In the genomic region with DNA sequence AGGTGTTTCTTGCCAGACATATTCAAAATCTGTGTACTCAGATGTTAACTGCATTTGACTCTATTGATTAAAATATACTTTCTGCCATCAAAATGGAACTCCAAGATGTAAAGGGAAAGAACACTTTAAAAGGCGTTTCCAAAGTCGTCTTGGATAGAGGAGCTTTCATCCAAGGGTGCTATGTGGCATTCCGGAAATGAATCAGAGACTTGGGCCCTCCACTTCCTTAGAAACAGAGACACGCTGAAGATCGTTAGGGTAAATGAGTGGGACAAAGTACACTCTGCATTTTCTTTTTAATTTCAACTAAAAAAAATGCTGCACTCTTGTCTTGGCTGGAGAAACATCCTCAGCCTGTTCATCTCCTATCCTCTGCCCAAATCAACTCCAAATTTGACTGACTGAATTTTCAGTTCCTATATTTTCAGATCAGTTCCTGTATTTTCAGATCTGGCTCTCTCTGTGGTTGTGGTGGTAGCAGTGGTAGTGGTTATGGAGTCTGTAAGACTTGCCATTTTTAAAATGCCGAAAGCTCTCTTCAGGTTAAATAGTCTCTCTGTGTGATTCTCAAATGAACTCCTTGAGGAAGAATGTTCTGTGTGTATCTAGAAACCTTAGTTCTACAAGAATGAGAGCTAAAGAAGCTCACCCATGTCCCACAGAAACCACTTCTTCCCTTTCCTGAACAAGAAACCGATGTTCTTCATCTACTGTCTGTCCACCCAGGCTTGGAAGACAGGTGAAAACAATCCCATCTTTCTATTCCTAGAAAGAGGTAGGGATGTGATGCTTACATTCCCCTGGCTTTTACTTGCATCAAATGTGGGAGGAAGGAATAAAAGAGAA, we compare ENCODE assay signal across 12 cellular contexts.
A peak's percentile ranks its signal among the peaks of the same experiment; 100 is the strongest.
DNase-seq lines count a peak whose midpoint lies in the region; ATAC-seq and TF ChIP-seq lines count a peak whose summit lies in the region.
"Had no signal": no experiment of that assay in that cellular context is flagged by ENCODE, and none has a peak within 500 bp of the region (broad histone marks: within the 10 kb centered on the region; RNA-seq: fewer than 3 reads in every experiment).

No MANE protein-coding gene starts in this region.

- H3K27me3 ChIP-seq in Karpas-422 (ENCODE audit: low read length), result no peaks in the 10 kb centered on the region
- H3K27me3 ChIP-seq in trophoblast cell (ENCODE audit: insufficient read depth, low read length), result no peaks in the 10 kb centered on the region
- H3K27me3 ChIP-seq: sigmoid colon, upper lobe of left lung had no signal

- in situ Hi-C loops in ACHN (cut with HindIII; ENCODE audit: low pct_ligation_motif_present, low pct_unique_long_range_greater_than_20kb, low sequenced_read_pairs), result no loop called here

- H2BK5ac ChIP-seq in trophoblast cell (ENCODE audit: low read depth, low read length, poor library complexity), result no peak overlapping the region

- no peak overlapping the region for H3K4ac ChIP-seq in trophoblast cell (ENCODE audit: low read depth, low read length)

- CTCF ChIA-PET in T-cell (lab: Charles Lee), result no interaction called here

- no peak overlapping the region for H2BK120ac ChIP-seq in trophoblast cell (ENCODE audit: insufficient read depth, low read length, poor library complexity)

- H3K4me3 ChIP-seq in Karpas-422 (ENCODE audit: low read length), result peak overlapping the region; percentile 22
- no peak overlapping the region for H3K4me3 ChIP-seq in fibroblast of villous mesenchyme (ENCODE audit: low read depth, low read length)
- H3K4me3 ChIP-seq in trophoblast cell (ENCODE audit: low read depth, low read length), result no peak overlapping the region
- H3K4me3 ChIP-seq: sigmoid colon, upper lobe of left lung had no signal

- ATAC-seq in GM18511 (IDR thresholded peaks at IDR 0.05; ENCODE audit: unreplicated experiment) (peak; percentile 89), HG02623 (IDR thresholded peaks at IDR 0.05; ENCODE audit: unreplicated experiment) (peak; percentile 77), T-cell (replicated peaks in 1 of 4) (no peak), HG03135 (IDR thresholded peaks at IDR 0.05; ENCODE audit: unreplicated experiment) (no peak)
- ATAC-seq: PC-3 had no signal

- no peak overlapping the region for H2BK12ac ChIP-seq in trophoblast cell (ENCODE audit: low read length)

- no peaks in the 10 kb centered on the region for H3K27me3 Mint-ChIP-seq in T-cell

- H2AK5ac ChIP-seq in trophoblast cell (ENCODE audit: low read length), result no peak overlapping the region

- no peak for TF ChIP-seq CTCF in fibroblast of villous mesenchyme (IDR thresholded peaks at IDR 0.05; ENCODE audit: insufficient read depth, low read depth, low read length)

- H3K9me3 ChIP-seq in Karpas-422 (ENCODE audit: low read length), result no peaks in the 10 kb centered on the region
- no peaks in the 10 kb centered on the region for H3K9me3 ChIP-seq in trophoblast cell (ENCODE audit: insufficient read depth, low read depth, low read length)
- H3K9me3 ChIP-seq: sigmoid colon, upper lobe of left lung had no signal

- no peak overlapping the region for H3K18ac ChIP-seq in trophoblast cell (ENCODE audit: low read length)

- no peaks in the 10 kb centered on the region for H3K79me1 ChIP-seq in trophoblast cell (ENCODE audit: low read length)

- POLR2A ChIA-PET in T-cell (lab: Charles Lee), result no interaction called here

- H3K79me2 ChIP-seq in Karpas-422 (ENCODE audit: low read length), result no peaks in the 10 kb centered on the region
- H3K79me2 ChIP-seq in trophoblast cell (ENCODE audit: control insufficient read depth, insufficient read depth, low read length, poor library complexity), result no peaks in the 10 kb centered on the region

- H3K4me1 ChIP-seq in Karpas-422 (ENCODE audit: low read length) (peaks cover 21% of the 10 kb centered on the region), trophoblast cell (ENCODE audit: control insufficient read depth in 1 of 2, insufficient read depth in 2 of 2, low read length in 2 of 2) (peaks cover 2 to 3% of the 10 kb centered on the region in 2 experiments)
- H3K4me1 ChIP-seq: sigmoid colon, upper lobe of left lung had no signal

- peaks cover 11 to 17% (median 12%) of the 10 kb centered on the region in 3 donors for H3K4me1 Mint-ChIP-seq in T-cell

- WGBS in trophoblast cell (ENCODE audit: extremely low coverage, insufficient coverage, insufficient read length), result no CpG with 5 or more reads among the region's 7 CpGs

- H3K9ac ChIP-seq in Karpas-422 (ENCODE audit: low read length) (no peak overlapping the region), trophoblast cell (ENCODE audit: low read length) (no peak overlapping the region)

- H3K4me3 Mint-ChIP-seq in T-cell, result no peak overlapping the region

- no peak overlapping the region for H4K12ac ChIP-seq in trophoblast cell (ENCODE audit: low read depth, low read length)

- peak overlapping the region in 1 of 2 donors; percentile 25 for H3K27ac Mint-ChIP-seq in T-cell

- DNase-seq in Karpas-422, result peak; percentile 87
- peak; percentile 10 for DNase-seq in fibroblast of villous mesenchyme (ENCODE audit: low read depth)
- DNase-seq in T-cell, result no peak
- DNase-seq in trophoblast cell, result no peak
- no peak for DNase-seq in ACHN
- DNase-seq: activated gamma-delta T cell treated with Interleukin-2 at 50 U/mL for 16 hours, PC-3, sigmoid colon had no signal

- H4K20me1 ChIP-seq in Karpas-422 (ENCODE audit: insufficient read depth, low read depth, low read length), result no peaks in the 10 kb centered on the region

- no peaks in the 10 kb centered on the region for H3K9me2 ChIP-seq in Karpas-422 (replicated peaks; ENCODE audit: insufficient read depth, low read length)

- H4K8ac ChIP-seq in trophoblast cell (ENCODE audit: low read depth, low read length), result no peak overlapping the region

- H3K36me3 ChIP-seq in Karpas-422 (ENCODE audit: insufficient read depth, low read length) (no peaks in the 10 kb centered on the region), trophoblast cell (ENCODE audit: control insufficient read depth in 1 of 2, insufficient read depth in 2 of 2, low read length in 2 of 2) (no peaks in the 10 kb centered on the region)
- H3K36me3 ChIP-seq: sigmoid colon, upper lobe of left lung had no signal

- H2AFZ ChIP-seq in Karpas-422 (ENCODE audit: low read length) (peak overlapping the region; percentile 23; the same call in 1 of the 2 replicates), trophoblast cell (ENCODE audit: insufficient read depth, low read length, poor library complexity) (no peak overlapping the region)

- H3K4me2 ChIP-seq in Karpas-422 (ENCODE audit: low read depth, low read length, poor library complexity, severe bottlenecking), result peak overlapping the region; percentile 57
- H3K4me2 ChIP-seq in trophoblast cell (ENCODE audit: low read length), result no peak overlapping the region

- no peak overlapping the region for H3K23ac ChIP-seq in trophoblast cell (ENCODE audit: low read length)

- H4K91ac ChIP-seq in trophoblast cell (ENCODE audit: low read depth, low read length), result no peak overlapping the region

- no peak overlapping the region for H3K14ac ChIP-seq in trophoblast cell (ENCODE audit: low read length)

- H3K9me3 Mint-ChIP-seq in T-cell, result no peaks in the 10 kb centered on the region

- H3K27ac ChIP-seq in Karpas-422 (ENCODE audit: low read length) (0 out of 2 replicates have a peak overlapping the region, but pooled peaks have one; percentile 16), trophoblast cell (ENCODE audit: low read depth, low read length) (no peak overlapping the region)
- H3K27ac ChIP-seq: sigmoid colon, upper lobe of left lung had no signal

- H3K36me3 Mint-ChIP-seq in T-cell, result peaks cover 3% of the 10 kb centered on the region

Comparison
In these comparisons a context has a peak if more than half of its experiments do, and no peak if none do; other contexts are left out.
1. ATAC-seq: peak in GM18511 (single experiment) and HG02623 (single experiment); none in T-cell (0 of 4) and HG03135 (single experiment).
2. DNase-seq: peak in Karpas-422 (single experiment) and fibroblast of villous mesenchyme (single experiment); none in T-cell (0 of 34), trophoblast cell (0 of 2) and ACHN (single experiment).